Comparison of ENCODE assay signal across 17 cellular contexts in the genomic region with DNA sequence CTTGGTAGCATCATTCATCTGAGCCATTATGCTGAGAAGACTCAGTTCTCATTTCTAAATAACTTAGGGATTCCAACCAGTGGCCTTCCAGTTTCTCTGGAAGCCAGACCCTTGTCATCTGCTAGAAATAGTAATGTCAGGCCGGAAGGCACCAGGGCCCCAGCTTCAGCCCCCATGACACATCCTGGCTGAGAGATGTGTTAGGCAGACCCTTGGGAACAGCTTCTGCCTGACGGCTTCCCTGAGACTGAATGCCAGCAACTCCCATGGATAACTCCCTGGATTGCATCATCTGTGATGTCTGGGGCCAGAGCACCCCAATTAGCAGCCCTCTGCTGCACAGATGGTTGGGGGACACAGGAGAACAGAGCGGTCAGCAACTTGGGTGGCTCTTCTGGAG.
DNase-seq lines count a peak whose midpoint lies in the region; ATAC-seq and TF ChIP-seq lines count a peak whose summit lies in the region.
"Had no signal": no experiment of that assay in that cellular context is flagged by ENCODE, and none has a peak within 500 bp of the region (broad histone marks: within the 10 kb centered on the region; RNA-seq: fewer than 3 reads in every experiment).

No MANE protein-coding gene starts in this region.

- H3K18ac ChIP-seq in IMR-90 (ENCODE audit: low read depth, low read length) = no peak overlapping the region

- H3K79me1 ChIP-seq in IMR-90 (ENCODE audit: low read depth in 1 of 2, low read length in 2 of 2) = no peaks in the 10 kb centered on the region

- no peak overlapping the region for H4K91ac ChIP-seq in IMR-90 (ENCODE audit: insufficient read depth, low read depth, low read length)

- dilution Hi-C loops in IMR-90 (cut with HindIII; ENCODE audit: low sequenced_read_pairs, unreplicated experiment) = no loop called here

- H4K5ac ChIP-seq in IMR-90 (ENCODE audit: low read depth, low read length) = no peak overlapping the region

- H3K56ac ChIP-seq in IMR-90 (ENCODE audit: extremely low read depth, insufficient read depth, low read length) = no peak overlapping the region

- H3K9ac ChIP-seq in IMR-90 (ENCODE audit: low read depth, low read length) = no peak overlapping the region
- H3K9ac ChIP-seq: SK-N-SH had no signal

- H3K4me1 ChIP-seq in IMR-90 (ENCODE audit: control insufficient read depth, insufficient read depth, low read length) = no peaks in the 10 kb centered on the region
- H3K4me1 ChIP-seq in heart right ventricle = no peaks in the 10 kb centered on the region

- no peaks in the 10 kb centered on the region for H4K20me1 ChIP-seq in IMR-90 (ENCODE audit: insufficient read depth, low read length)

- no peak overlapping the region for H2BK15ac ChIP-seq in IMR-90 (ENCODE audit: low read depth, low read length)

- no peak for TF ChIP-seq RAD21 in IMR-90 (IDR thresholded peaks at IDR 0.05; ENCODE audit: low read length)

- no peak overlapping the region for H2AFZ ChIP-seq in IMR-90 (replicated peaks; ENCODE audit: low read length, poor library complexity)

- H3K9me3 ChIP-seq in IMR-90 (ENCODE audit: control insufficient read depth, insufficient read depth, low read length) (no peaks in the 10 kb centered on the region), heart right ventricle (no peaks in the 10 kb centered on the region)
- H3K9me3 ChIP-seq: A549, SK-N-SH had no signal

- no peak overlapping the region for H2BK120ac ChIP-seq in IMR-90 (ENCODE audit: low read depth, low read length)

- CTCF ChIA-PET in IMR-90 (lab: Yijun Ruan, JAX) = no interaction called here

- TF ChIP-seq CTCF in AG10803 (conservative IDR thresholded peaks at IDR 0.05; ENCODE audit: low read length) (no peak), IMR-90 (conservative IDR thresholded peaks at IDR 0.05; ENCODE audit: low read depth, low read length) (no peak), heart right ventricle (IDR thresholded peaks at IDR 0.05) (no peak)

- WGBS in IMR-90 (ENCODE audit: extremely low coverage in 2 of 2, insufficient read length in 1 of 2), 2 experiments = no CpG with 5 or more reads among the region's 3 CpGs
- 56 to 66% methylated on average over 3 of the region's 3 CpGs for WGBS in heart right ventricle, 2 donors

- H3K36me3 ChIP-seq in IMR-90 (ENCODE audit: control insufficient read depth, insufficient read depth, low read length) = no peaks in the 10 kb centered on the region
- H3K36me3 ChIP-seq in heart right ventricle = no peaks in the 10 kb centered on the region

- DNase-seq in AG10803 (ENCODE audit: low read depth) = peak; percentile 48
- no peak for DNase-seq in IMR-90
- DNase-seq in heart right ventricle = peak in 1 of 2 donors; percentile 13
- no peak for DNase-seq in sciatic nerve (ENCODE audit: low spot score)
- DNase-seq: C1 segment of cervical spinal cord; CD8-positive, alpha-beta memory T cell; H7; NCI-H1930; NCI-H2171; NCI-H446; NCI-H526 treated with DMSO at 0.1 percent for 48 hours; SK-N-SH had no signal

- TF ChIP-seq POLR2A in IMR-90 (IDR thresholded peaks at IDR 0.05; ENCODE audit: low read depth, low read length) = no peak

- POLR2A ChIA-PET in IMR-90 (lab: Charles Lee; ENCODE audit: unreplicated experiment) = no interaction called here

- ATAC-seq in IMR-90 (ENCODE audit: low read depth) = no peak
- ATAC-seq in heart right ventricle = peak in 5 of 8 donors; percentile 25 to 87 (median 47)
- peak; percentile 55 for ATAC-seq in sciatic nerve
- no peak for ATAC-seq in HG03565 (IDR thresholded peaks at IDR 0.05; ENCODE audit: unreplicated experiment)
- no peak for ATAC-seq in GM19351 (IDR thresholded peaks at IDR 0.05; ENCODE audit: unreplicated experiment)
- ATAC-seq in HG03135 (IDR thresholded peaks at IDR 0.05; ENCODE audit: unreplicated experiment) = no peak
- ATAC-seq: A549, Panc1 had no signal

- H3K27ac ChIP-seq in IMR-90 (ENCODE audit: insufficient read depth, low read length) (no peak overlapping the region), heart right ventricle (no peak overlapping the region)
- H3K27ac ChIP-seq: A549 had no signal

- BruUV-seq in IMR-90 (replicated peaks; lab: Mats Ljungman, UMichigan) = no TSS peak

- H3K4me3 ChIP-seq in AG10803 (ENCODE audit: low read length) = no peak overlapping the region
- no peak overlapping the region for H3K4me3 ChIP-seq in IMR-90 (ENCODE audit: insufficient read depth, low read depth, low read length)
- H3K4me3 ChIP-seq in heart right ventricle = no peak overlapping the region
- H3K4me3 ChIP-seq: A549 had no signal

- no peak overlapping the region for H3K23ac ChIP-seq in IMR-90 (ENCODE audit: low read depth, low read length)

- no peaks in the 10 kb centered on the region for H3K9me1 ChIP-seq in IMR-90 (ENCODE audit: insufficient read depth, low read length)

- H3K4me2 ChIP-seq in IMR-90 (ENCODE audit: low read depth, low read length) = no peak overlapping the region
- H3K4me2 ChIP-seq: A549, SK-N-SH had no signal

- no peaks in the 10 kb centered on the region for H3K27me3 ChIP-seq in IMR-90 (ENCODE audit: control insufficient read depth, insufficient read depth, low read length)
- H3K27me3 ChIP-seq in heart right ventricle = no peaks in the 10 kb centered on the region

- H3K4ac ChIP-seq in IMR-90 (ENCODE audit: low read depth, low read length) = no peak overlapping the region

- no peak overlapping the region for H2AK9ac ChIP-seq in IMR-90 (replicated peaks; ENCODE audit: low read depth, low read length, poor library complexity)

- H2BK5ac ChIP-seq in IMR-90 (ENCODE audit: low read depth, low read length, poor library complexity, severe bottlenecking) = no peak overlapping the region

- in situ Hi-C loops in IMR-90 (cut with MboI; ENCODE audit: low sequenced_read_pairs) = no loop called here

- H2AK5ac ChIP-seq in IMR-90 (ENCODE audit: low read depth, low read length) = no peak overlapping the region

- no peak overlapping the region for H3K14ac ChIP-seq in IMR-90 (replicated peaks; ENCODE audit: low read depth, low read length)

- H2BK20ac ChIP-seq in IMR-90 (ENCODE audit: low read depth, low read length) = no peak overlapping the region

- intact Hi-C loops in IMR-90 (cut with micrococcal nuclease) = no loop called here
- intact Hi-C loops in heart right ventricle (cut with DNase I) = loop anchor here in 1 of 10 donors (5.0 kb wide), 1 partner anchor 75 kb away; no protein-coding TSS in a partner anchor
- intact Hi-C loops in sciatic nerve (cut with DNase I) = no loop called here

- H4K8ac ChIP-seq in IMR-90 (ENCODE audit: low read depth in 2 of 2, low read length in 2 of 2) = no peak overlapping the region

TF ChIP-seq in IMR-90, 13 proteins besides CTCF, POLR2A, EP300 and RAD21:
- TF ChIP-seq MAZ (IDR thresholded peaks at IDR 0.05; ENCODE audit: borderline replicate concordance, low read depth, low read length) (no peak), CEBPB (IDR thresholded peaks at IDR 0.05; ENCODE audit: low read depth, low read length) (peak; percentile 32; the same call in 1 of the 2 replicates)
- TF ChIP-seq, protein P1, sequence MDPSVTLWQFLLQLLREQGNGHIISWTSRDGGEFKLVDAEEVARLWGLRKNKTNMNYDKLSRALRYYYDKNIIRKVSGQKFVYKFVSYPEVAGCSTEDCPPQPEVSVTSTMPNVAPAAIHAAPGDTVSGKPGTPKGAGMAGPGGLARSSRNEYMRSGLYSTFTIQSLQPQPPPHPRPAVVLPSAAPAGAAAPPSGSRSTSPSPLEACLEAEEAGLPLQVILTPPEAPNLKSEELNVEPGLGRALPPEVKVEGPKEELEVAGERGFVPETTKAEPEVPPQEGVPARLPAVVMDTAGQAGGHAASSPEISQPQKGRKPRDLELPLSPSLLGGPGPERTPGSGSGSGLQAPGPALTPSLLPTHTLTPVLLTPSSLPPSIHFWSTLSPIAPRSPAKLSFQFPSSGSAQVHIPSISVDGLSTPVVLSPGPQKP (IDR thresholded peaks at IDR 0.05; ENCODE audit: borderline replicate concordance, low read depth, low read length) = no peak

Comparison
In these comparisons a context has a peak if more than half of its experiments do, and no peak if none do; other contexts are left out.
1. ATAC-seq: peak in heart right ventricle (5 of 8) and sciatic nerve (single experiment); none in IMR-90 (single experiment), HG03565 (single experiment), GM19351 (single experiment) and HG03135 (single experiment).